Comparison of ENCODE assay signal across 1 cellular context in the genomic region with DNA sequence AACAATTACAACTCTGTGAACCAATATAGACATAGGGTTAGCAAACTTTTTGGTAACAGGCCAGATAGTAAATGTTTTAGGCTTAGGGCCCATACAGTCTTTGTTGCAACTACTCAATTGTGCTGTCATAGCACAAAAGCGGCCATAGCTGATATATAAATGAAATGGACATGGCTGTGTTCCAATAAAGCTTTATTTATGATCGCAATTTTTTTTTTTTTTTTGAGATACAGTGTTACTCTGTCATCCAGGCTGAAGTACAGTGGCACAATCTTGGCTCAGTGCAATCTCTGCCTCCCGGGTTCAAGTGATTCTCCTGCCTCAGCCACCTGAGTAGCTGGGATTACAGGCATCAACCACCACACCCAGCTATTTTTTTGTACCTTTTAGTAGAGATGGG.
TF ChIP-seq lines count a peak whose summit lies in the region.

No MANE protein-coding gene starts in this region.

TF ChIP-seq in K562, 482 proteins besides CTCF, POLR2A, EP300 and RAD21:
- no peak for TF ChIP-seq PML (IDR thresholded peaks at IDR 0.05; ENCODE audit: low read length)
- TF ChIP-seq, protein P1, sequence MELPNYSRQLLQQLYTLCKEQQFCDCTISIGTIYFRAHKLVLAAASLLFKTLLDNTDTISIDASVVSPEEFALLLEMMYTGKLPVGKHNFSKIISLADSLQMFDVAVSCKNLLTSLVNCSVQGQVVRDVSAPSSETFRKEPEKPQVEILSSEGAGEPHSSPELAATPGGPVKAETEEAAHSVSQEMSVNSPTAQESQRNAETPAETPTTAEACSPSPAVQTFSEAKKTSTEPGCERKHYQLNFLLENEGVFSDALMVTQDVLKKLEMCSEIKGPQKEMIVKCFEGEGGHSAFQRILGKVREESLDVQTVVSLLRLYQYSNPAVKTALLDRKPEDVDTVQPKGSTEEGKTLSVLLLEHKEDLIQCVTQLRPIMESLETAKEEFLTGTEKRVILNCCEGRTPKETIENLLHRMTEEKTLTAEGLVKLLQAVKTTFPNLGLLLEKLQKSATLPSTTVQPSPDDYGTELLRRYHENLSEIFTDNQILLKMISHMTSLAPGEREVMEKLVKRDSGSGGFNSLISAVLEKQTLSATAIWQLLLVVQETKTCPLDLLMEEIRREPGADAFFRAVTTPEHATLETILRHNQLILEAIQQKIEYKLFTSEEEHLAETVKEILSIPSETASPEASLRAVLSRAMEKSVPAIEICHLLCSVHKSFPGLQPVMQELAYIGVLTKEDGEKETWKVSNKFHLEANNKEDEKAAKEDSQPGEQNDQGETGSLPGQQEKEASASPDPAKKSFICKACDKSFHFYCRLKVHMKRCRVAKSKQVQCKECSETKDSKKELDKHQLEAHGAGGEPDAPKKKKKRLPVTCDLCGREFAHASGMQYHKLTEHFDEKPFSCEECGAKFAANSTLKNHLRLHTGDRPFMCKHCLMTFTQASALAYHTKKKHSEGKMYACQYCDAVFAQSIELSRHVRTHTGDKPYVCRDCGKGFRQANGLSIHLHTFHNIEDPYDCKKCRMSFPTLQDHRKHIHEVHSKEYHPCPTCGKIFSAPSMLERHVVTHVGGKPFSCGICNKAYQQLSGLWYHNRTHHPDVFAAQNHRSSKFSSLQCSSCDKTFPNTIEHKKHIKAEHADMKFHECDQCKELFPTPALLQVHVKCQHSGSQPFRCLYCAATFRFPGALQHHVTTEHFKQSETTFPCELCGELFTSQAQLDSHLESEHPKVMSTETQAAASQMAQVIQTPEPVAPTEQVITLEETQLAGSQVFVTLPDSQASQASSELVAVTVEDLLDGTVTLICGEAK (IDR thresholded peaks at IDR 0.05) = peak; percentile 72
- TF ChIP-seq, protein P1 (CRISPR knock-in tag; IDR thresholded peaks at IDR 0.05) = no peak
